ENCODE assay signal across 15 cellular contexts in the genomic region with DNA sequence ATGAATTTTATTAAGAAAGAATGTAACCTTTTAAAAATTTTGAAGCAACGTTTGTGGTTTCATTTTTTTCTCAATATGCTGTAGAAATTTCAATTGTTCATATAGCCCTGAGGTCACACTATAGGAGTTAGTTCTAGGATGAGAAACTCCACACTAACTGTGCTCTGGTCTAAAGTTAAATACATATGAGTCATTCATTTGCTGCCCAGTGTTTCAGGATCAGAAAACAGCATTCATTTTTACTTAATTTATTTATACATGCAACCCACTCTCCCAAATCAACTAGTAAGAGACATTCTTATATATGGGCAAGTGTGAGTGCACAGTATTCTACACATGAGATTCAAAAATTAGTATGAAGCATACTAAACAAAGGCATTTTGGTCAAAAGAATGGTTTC.
A peak's percentile ranks its signal among the peaks of the same experiment; 100 is the strongest.
DNase-seq lines count a peak whose midpoint lies in the region; ATAC-seq, FAIRE-seq and TF ChIP-seq lines count a peak whose summit lies in the region.
"Had no signal": no experiment of that assay in that cellular context is flagged by ENCODE, and none has a peak within 500 bp of the region (broad histone marks: within the 10 kb centered on the region; RNA-seq: fewer than 3 reads in every experiment).

No MANE protein-coding gene starts in this region.

- peaks cover 21% of the 10 kb centered on the region for H3K4me1 ChIP-seq in A549

- no peak for TF ChIP-seq EP300 in A549 (IDR thresholded peaks at IDR 0.05)

- in situ Hi-C loops in astrocyte of the spinal cord (cut with HindIII; ENCODE audit: low sequenced_read_pairs): no loop called here

- TF ChIP-seq POLR2A in A549 (IDR thresholded peaks at IDR 0.05; ENCODE audit: low read length): no peak

- DNase-seq in A549 (ENCODE audit: low read depth in 1 of 2, low spot score in 1 of 2) (no peak), astrocyte of the spinal cord (ENCODE audit: low read depth, low spot score) (peak; percentile 38), NCI-H526 (lab: John Stamatoyannopoulos, UW) (no peak), nucleus accumbens (lab: John Stamatoyannopoulos, UW) (no peak), kidney glomerular epithelial cell (lab: John Stamatoyannopoulos, UW) (no peak)
- DNase-seq: activated CD4-positive, CD25-positive, alpha-beta regulatory T cell treated with anti-CD3 and anti-CD28 coated beads, Interleukin-2, amount 50 U/mL, for 72 hours; Calu3; endodermal cell; NCI-H146; RPMI8226; substantia nigra had no signal

- ATAC-seq in A549 (peak in 1 of 2 experiments; percentile 57; a peak in 2 of 6 replicates), GM18907 (IDR thresholded peaks at IDR 0.05; ENCODE audit: unreplicated experiment) (peak; percentile 46), HG03439 (IDR thresholded peaks at IDR 0.05; ENCODE audit: unreplicated experiment) (peak; percentile 64), HG03108 (IDR thresholded peaks at IDR 0.05; ENCODE audit: unreplicated experiment) (no peak)

- WGBS in A549 (ENCODE audit: missing lambda C conversion rate): 14% methylated on average over 1 of the region's 1 CpG

- POLR2A ChIA-PET in A549 (lab: Yijun Ruan, JAX): no interaction called here

- no peak for TF ChIP-seq CTCF in A549 (IDR thresholded peaks at IDR 0.05)
- TF ChIP-seq CTCF in astrocyte of the spinal cord (IDR thresholded peaks at IDR 0.05; ENCODE audit: low read depth, low read length): no peak

- no peak for TF ChIP-seq RAD21 in A549 (conservative IDR thresholded peaks at IDR 0.05 in 1 of 2, IDR thresholded peaks at IDR 0.05 in 1 of 2)

- H3K4me3 ChIP-seq in A549: no peak overlapping the region
- no peak overlapping the region for H3K4me3 ChIP-seq in astrocyte of the spinal cord (ENCODE audit: low read depth, low read length)

- no peaks in the 10 kb centered on the region for H3K9me3 ChIP-seq in A549
- H3K9me3 ChIP-seq: neutrophil had no signal

- peak overlapping the region; percentile 22; the same call in 2 of the 3 replicates for H3K4me2 ChIP-seq in A549

- no peak overlapping the region for H3K27ac ChIP-seq in A549
- H3K27ac ChIP-seq: neutrophil had no signal

- no peak for FAIRE-seq in A549 (lab: Jason Lieb, UNC)

- CTCF ChIA-PET in A549 (lab: Yijun Ruan, JAX): no interaction called here

TF ChIP-seq in A549, 52 proteins besides CTCF, POLR2A, EP300 and RAD21:
- TF ChIP-seq POLR2AphosphoS2 (conservative IDR thresholded peaks at IDR 0.05; ENCODE audit: low read length) (no peak), FOSL2 (IDR thresholded peaks at IDR 0.05) (no peak), FOSL2 (CRISPR knock-in tag; IDR thresholded peaks at IDR 0.05) (peak; percentile 37)
